7 cellular contexts compared by ENCODE assay signal in the genomic region with DNA sequence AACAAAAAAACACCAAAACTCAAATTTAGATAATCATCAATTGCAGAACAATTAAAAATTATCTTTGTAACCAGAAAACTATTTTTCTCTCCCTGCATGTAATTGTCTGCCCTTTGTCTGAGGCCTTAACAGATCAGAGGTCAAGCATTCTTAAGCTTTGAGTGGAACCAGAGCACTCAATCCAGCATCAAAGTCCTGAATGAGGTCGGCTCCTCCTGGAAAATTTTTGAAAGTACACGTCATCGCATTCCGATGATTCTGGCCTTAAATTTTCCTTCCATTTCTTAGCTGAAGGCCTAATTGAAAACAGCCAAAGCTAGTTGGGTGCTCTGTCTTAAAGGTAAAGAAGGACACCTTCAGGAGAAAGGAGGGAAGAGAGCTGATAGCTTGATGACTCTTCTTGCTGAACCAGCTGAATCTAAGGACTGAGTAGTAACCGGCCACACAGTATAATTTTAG.
DNase-seq lines count a peak whose midpoint lies in the region; ATAC-seq and TF ChIP-seq lines count a peak whose summit lies in the region.

No MANE protein-coding gene starts in this region.

- intact Hi-C loops in thyroid gland (cut with DNase I) (no loop called here), posterior vena cava (cut with DNase I) (loop anchor here in 1 of 2 donors (10.0 kb wide), 2 partner anchors 511 to 611 kb away; a partner anchor contains a TSS)

- H3K27me3 ChIP-seq in iPS-20b (ENCODE audit: insufficient read depth, low read length) (no peaks in the 10 kb centered on the region), thyroid gland (no peaks in the 10 kb centered on the region)

- H3K9ac ChIP-seq in iPS-20b (ENCODE audit: low read depth, low read length) = peak overlapping the region; percentile 22; the same call in 1 of the 2 replicates

- H3K4me1 ChIP-seq in iPS-20b (ENCODE audit: insufficient read depth, low read length) = peaks cover 47% of the 10 kb centered on the region
- peaks cover 3 to 21% of the 10 kb centered on the region in 2 donors for H3K4me1 ChIP-seq in thyroid gland

- H3K4me3 ChIP-seq in iPS-20b (ENCODE audit: low read length) (no peak overlapping the region), thyroid gland (replicated peaks in 1 of 3) (no peak overlapping the region)

- peaks cover 6% of the 10 kb centered on the region; the same call in 1 of the 2 replicates for H3K9me3 ChIP-seq in iPS-20b (ENCODE audit: insufficient read depth, low read depth, low read length)
- no peaks in the 10 kb centered on the region for H3K9me3 ChIP-seq in thyroid gland

- no peak for ATAC-seq in GM18517 (IDR thresholded peaks at IDR 0.05; ENCODE audit: unreplicated experiment)

- 18 to 24% methylated on average over 5 of the region's 5 CpGs for WGBS in thyroid gland, 2 donors

- H3K36me3 ChIP-seq in iPS-20b (ENCODE audit: insufficient read depth, low read depth, low read length) = no peaks in the 10 kb centered on the region
- H3K36me3 ChIP-seq in thyroid gland = no peaks in the 10 kb centered on the region

- peak; percentile 87 for DNase-seq in HT1080 (ENCODE audit: low read depth)
- DNase-seq in amniotic stem cell (lab: John Stamatoyannopoulos, UW) = peak; percentile 85
- peak; percentile 51 to 53 for DNase-seq in thyroid gland
- no peak for DNase-seq in posterior vena cava (ENCODE audit: low spot score)
- no peak for DNase-seq in NCI-H510A treated with DMSO at 0.1 percent for 48 hours (lab: John Stamatoyannopoulos, UW)

- TF ChIP-seq CTCF in thyroid gland (IDR thresholded peaks at IDR 0.05) = peak in 4 of 6 experiments; percentile 26 to 60 (median 44)

- no peak for TF ChIP-seq POLR2A in thyroid gland (IDR thresholded peaks at IDR 0.05)

- H3K27ac ChIP-seq in iPS-20b (ENCODE audit: low read length) (no peak overlapping the region), thyroid gland (peak overlapping the region; percentile 35 to 59 (median 50))

Comparison
In these comparisons a context has a peak if more than half of its experiments do, and no peak if none do; other contexts are left out.
1. DNase-seq: peak in HT1080 (single experiment), amniotic stem cell (single experiment) and thyroid gland (2 of 2); none in posterior vena cava (single experiment) and NCI-H510A treated with DMSO at 0.1 percent for 48 hours (single experiment).